18 cellular contexts compared by ENCODE assay signal in genomic region chr7:149478754-149479153, GRCh38. TPM values are rescaled to one million over a fixed set of nuclear protein-coding genes. Genes with fewer than 3 reads are reported as not detected.
DNase-seq lines count a peak whose midpoint lies in the region; ATAC-seq, FAIRE-seq and TF ChIP-seq lines count a peak whose summit lies in the region.
"Had no signal": no experiment of that assay in that cellular context is flagged by ENCODE, and none has a peak within 500 bp of the region (broad histone marks: within the 10 kb centered on the region; RNA-seq: fewer than 3 reads in every experiment).

No MANE protein-coding gene starts in this region.

- intact Hi-C loops in HepG2 (cut with micrococcal nuclease; ENCODE audit: unreplicated experiment) (no loop called here), right lobe of liver (cut with DNase I) (no loop called here), mammary epithelial cell (cut with micrococcal nuclease) (no loop called here)
- intact Hi-C loops in activated T-helper 2 cell treated with anti-CD3 and anti-CD28 coated beads, Interferon-gamma antibody, Interleukin-2, Interleukin-4, amounts not matched to agents 10 μg/mL and 5 μg/mL and 100 μg/mL, durations not matched to agents 14 hours and 24 hours and 36 hours (cut with micrococcal nuclease), result no loop called here

- ATAC-seq in HepG2 (no peak), right lobe of liver (no peak), GM18861 (IDR thresholded peaks at IDR 0.05; ENCODE audit: unreplicated experiment) (no peak)
- ATAC-seq: A549 had no signal

- TF ChIP-seq CTCF in HepG2 (CRISPR knock-in tag; IDR thresholded peaks at IDR 0.05) (no peak), right lobe of liver (IDR thresholded peaks at IDR 0.05) (no peak), endodermal cell (conservative IDR thresholded peaks at IDR 0.05) (no peak), mammary epithelial cell (conservative IDR thresholded peaks at IDR 0.05 in 1 of 2, IDR thresholded peaks at IDR 0.05 in 1 of 2; ENCODE audit: extremely low read depth in 1 of 2, insufficient read depth in 1 of 2, low read depth in 1 of 2, low read length in 2 of 2) (no peak)

- H3K27me3 ChIP-seq in HepG2 (ENCODE audit: control insufficient read depth in 1 of 2, insufficient read depth in 2 of 2, low read length in 2 of 2) (no peaks in the 10 kb centered on the region), right lobe of liver (no peaks in the 10 kb centered on the region), endodermal cell (ENCODE audit: control insufficient read depth, insufficient read depth, low read length, poor library complexity, severe bottlenecking) (no peaks in the 10 kb centered on the region), mammary epithelial cell (ENCODE audit: insufficient read depth, low read length) (no peaks in the 10 kb centered on the region)
- H3K27me3 ChIP-seq: BE2C had no signal

- no peaks in the 10 kb centered on the region for H3K4me1 ChIP-seq in HepG2 (ENCODE audit: insufficient read depth, low read length)
- H3K4me1 ChIP-seq in right lobe of liver, result no peaks in the 10 kb centered on the region
- no peaks in the 10 kb centered on the region for H3K4me1 ChIP-seq in endodermal cell (ENCODE audit: control insufficient read depth, insufficient read depth, low read length)
- no peaks in the 10 kb centered on the region for H3K4me1 ChIP-seq in mammary epithelial cell (ENCODE audit: insufficient read depth, low read length)
- H3K4me1 ChIP-seq: A549, BE2C had no signal

- H3K4me2 ChIP-seq in HepG2 (ENCODE audit: low read depth, low read length) (no peak overlapping the region), mammary epithelial cell (ENCODE audit: insufficient read depth, low read depth, low read length) (no peak overlapping the region)
- H3K4me2 ChIP-seq: A549 had no signal

- H2AFZ ChIP-seq in HepG2 (ENCODE audit: low read length) (no peak overlapping the region), mammary epithelial cell (ENCODE audit: low read depth, low read length) (no peak overlapping the region)

- no peak for TF ChIP-seq RAD21 in HepG2 (CRISPR knock-in tag; IDR thresholded peaks at IDR 0.05)

- H3K79me2 ChIP-seq in HepG2 (ENCODE audit: insufficient read depth, low read length) (no peaks in the 10 kb centered on the region), mammary epithelial cell (ENCODE audit: insufficient read depth, low read length) (peaks cover 29% of the 10 kb centered on the region)

- BruUV-seq in HepG2 (replicated peaks; lab: Mats Ljungman, UMichigan) (no TSS peak), mammary epithelial cell (replicated peaks; lab: Mats Ljungman, UMichigan) (no TSS peak)

- CTCF ChIA-PET in HepG2 (lab: Yijun Ruan, JAX; ENCODE audit: low intra/inter-chr PET ratio, low total read pairs), result no interaction called here
- CTCF ChIA-PET in mammary epithelial cell (lab: Charles Lee; ENCODE audit: low non-redundant PET), result no interaction called here

- FAIRE-seq in HepG2 (lab: Jason Lieb, UNC), result no peak
- FAIRE-seq: A549, D721Med, G401.6, GM12891 had no signal

- POLR2A ChIA-PET in HepG2 (lab: Yijun Ruan, JAX), result no interaction called here

- H3K9me3 ChIP-seq in HepG2 (ENCODE audit: low read length), result no peaks in the 10 kb centered on the region; the same call in 1 of the 2 replicates
- H3K9me3 ChIP-seq in right lobe of liver, result no peaks in the 10 kb centered on the region
- H3K9me3 ChIP-seq in endodermal cell (ENCODE audit: control insufficient read depth, low read length), result peaks cover 32% of the 10 kb centered on the region
- no peaks in the 10 kb centered on the region for H3K9me3 ChIP-seq in mammary epithelial cell (replicated peaks; ENCODE audit: insufficient read depth, low read length)
- H3K9me3 ChIP-seq: BE2C had no signal

- H3K36me3 ChIP-seq in HepG2 (replicated peaks in 1 of 2; ENCODE audit: control insufficient read depth in 1 of 2, insufficient read depth in 2 of 2, low read length in 2 of 2) (peaks cover 6 to 42% of the 10 kb centered on the region in 2 experiments), right lobe of liver (peaks cover 0 to 62% (median 19%) of the 10 kb centered on the region in 4 donors), endodermal cell (ENCODE audit: control insufficient read depth, insufficient read depth, low read length) (peaks cover 72% of the 10 kb centered on the region), mammary epithelial cell (ENCODE audit: insufficient read depth, low read length) (peaks cover 15% of the 10 kb centered on the region)

- peaks cover 12% of the 10 kb centered on the region for H3K9me3 Mint-ChIP-seq in activated T-helper 2 cell treated with anti-CD3 and anti-CD28 coated beads, Interferon-gamma antibody, Interleukin-2, Interleukin-4, amounts not matched to agents 10 μg/mL and 5 μg/mL and 100 μg/mL, durations not matched to agents 14 hours and 24 hours and 36 hours
- H3K9me3 Mint-ChIP-seq in endodermal cell, result peaks cover 27% of the 10 kb centered on the region

- no peak overlapping the region for H3K27ac ChIP-seq in HepG2 (ENCODE audit: extremely low read length, insufficient read depth, low read length)
- H3K27ac ChIP-seq in right lobe of liver, result no peak overlapping the region
- no peak overlapping the region for H3K27ac ChIP-seq in endodermal cell (ENCODE audit: low read depth, low read length)
- no peak overlapping the region for H3K27ac ChIP-seq in mammary epithelial cell (ENCODE audit: insufficient read depth, low read depth, low read length)
- H3K27ac ChIP-seq: A549, C4-2B had no signal

- H4K20me1 ChIP-seq in HepG2 (ENCODE audit: insufficient read depth, low read length) (no peaks in the 10 kb centered on the region), mammary epithelial cell (ENCODE audit: insufficient read depth, low read length) (peaks cover 3% of the 10 kb centered on the region)

- no peak for TF ChIP-seq EP300 in HepG2 (IDR thresholded peaks at IDR 0.05; ENCODE audit: low read depth in 2 of 2, low read length in 2 of 2)
- no peak for TF ChIP-seq EP300 in HepG2 (CRISPR knock-in tag; IDR thresholded peaks at IDR 0.05; ENCODE audit: borderline replicate concordance)

- in situ Hi-C loops in HepG2 (cut with HindIII; ENCODE audit: extremely low pct_ligation_motif_present, low pct_unique_long_range_greater_than_20kb) (no loop called here), mammary epithelial cell (cut with MboI; ENCODE audit: low sequenced_read_pairs in 2 of 2) (no loop called here)

- H3K4me1 Mint-ChIP-seq in activated T-helper 2 cell treated with anti-CD3 and anti-CD28 coated beads, Interferon-gamma antibody, Interleukin-2, Interleukin-4, amounts not matched to agents 10 μg/mL and 5 μg/mL and 100 μg/mL, durations not matched to agents 14 hours and 24 hours and 36 hours (ENCODE audit: low read depth), result no peaks in the 10 kb centered on the region
- H3K4me1 Mint-ChIP-seq in endodermal cell, result peaks cover 7% of the 10 kb centered on the region

- DNase-seq in HepG2 (ENCODE audit: low spot score) (no peak), right lobe of liver (no peak), endodermal cell (no peak), mammary epithelial cell (no peak)
- no peak for DNase-seq in activated T-helper 2 cell treated with anti-CD3 and anti-CD28 coated beads, Interferon-gamma antibody, Interleukin-2, Interleukin-4, amounts not matched to agents 10 μg/mL and 5 μg/mL and 100 μg/mL, durations not matched to agents 14 hours and 24 hours and 36 hours (ENCODE audit: low spot score)
- DNase-seq: BE2C; CD4-positive, alpha-beta memory T cell; DMS153; DMS79 treated with DMSO at 0.1 percent for 48 hours; EL; HCEC 1CT had no signal

- H3K27ac Mint-ChIP-seq in activated T-helper 2 cell treated with anti-CD3 and anti-CD28 coated beads, Interferon-gamma antibody, Interleukin-2, Interleukin-4, amounts not matched to agents 10 μg/mL and 5 μg/mL and 100 μg/mL, durations not matched to agents 14 hours and 24 hours and 36 hours, result peak overlapping the region; percentile 5
- H3K27ac Mint-ChIP-seq in endodermal cell, result no peak overlapping the region

- H3K27me3 Mint-ChIP-seq in activated T-helper 2 cell treated with anti-CD3 and anti-CD28 coated beads, Interferon-gamma antibody, Interleukin-2, Interleukin-4, amounts not matched to agents 10 μg/mL and 5 μg/mL and 100 μg/mL, durations not matched to agents 14 hours and 24 hours and 36 hours (ENCODE audit: low read depth), result no peaks in the 10 kb centered on the region
- H3K27me3 Mint-ChIP-seq in endodermal cell (ENCODE audit: insufficient read depth), result no peaks in the 10 kb centered on the region
- H3K27me3 Mint-ChIP-seq: CD4-positive, alpha-beta memory T cell; IgD-negative memory B cell had no signal

- peaks cover 67% of the 10 kb centered on the region for H3K36me3 Mint-ChIP-seq in activated T-helper 2 cell treated with anti-CD3 and anti-CD28 coated beads, Interferon-gamma antibody, Interleukin-2, Interleukin-4, amounts not matched to agents 10 μg/mL and 5 μg/mL and 100 μg/mL, durations not matched to agents 14 hours and 24 hours and 36 hours (ENCODE audit: low read depth)
- peaks cover 75% of the 10 kb centered on the region for H3K36me3 Mint-ChIP-seq in endodermal cell (ENCODE audit: low read depth)

- dilution Hi-C loops in mammary epithelial cell (cut with HindIII; ENCODE audit: low sequenced_read_pairs), result no loop called here

- no peak for TF ChIP-seq POLR2A in HepG2 (IDR thresholded peaks at IDR 0.05; ENCODE audit: insufficient read depth in 1 of 2, low read depth in 2 of 2, low read length in 2 of 2)
- TF ChIP-seq POLR2A in right lobe of liver (IDR thresholded peaks at IDR 0.05), result no peak

- 95% methylated on average over 1 of the region's 1 CpG for WGBS in HepG2 (ENCODE audit: low lambda C conversion rate)
- 82% methylated on average over 1 of the region's 1 CpG for WGBS in right lobe of liver (ENCODE audit: insufficient coverage, low coverage, low lambda C conversion rate, missing lambda C conversion rate)
- WGBS in endodermal cell (ENCODE audit: insufficient coverage in 1 of 2, insufficient read length in 1 of 2), 2 experiments, result 95 to 100% methylated on average over 1 of the region's 1 CpG
- WGBS in mammary epithelial cell (ENCODE audit: low coverage, missing lambda C conversion rate), result 100% methylated on average over 1 of the region's 1 CpG

- H3K4me3 ChIP-seq in HepG2 (replicated peaks in 1 of 3; ENCODE audit: insufficient read depth in 1 of 3, low read depth in 2 of 3, low read length in 3 of 3), result no peak overlapping the region
- no peak overlapping the region for H3K4me3 ChIP-seq in right lobe of liver
- H3K4me3 ChIP-seq in endodermal cell (ENCODE audit: low read length), result peak overlapping the region; percentile 44
- no peak overlapping the region for H3K4me3 ChIP-seq in mammary epithelial cell (replicated peaks in 1 of 3; ENCODE audit: insufficient read depth in 1 of 3, low read depth in 2 of 3, low read length in 3 of 3)
- H3K4me3 ChIP-seq: A549 had no signal

- H3K9ac ChIP-seq in HepG2 (ENCODE audit: insufficient read depth, low read depth, low read length), result no peak overlapping the region
- H3K9ac ChIP-seq in endodermal cell (ENCODE audit: extremely low read depth, low read length, poor library complexity, severe bottlenecking), result no peak overlapping the region
- no peak overlapping the region for H3K9ac ChIP-seq in mammary epithelial cell (ENCODE audit: insufficient read depth, low read length)

- H3K4me3 Mint-ChIP-seq in activated T-helper 2 cell treated with anti-CD3 and anti-CD28 coated beads, Interferon-gamma antibody, Interleukin-2, Interleukin-4, amounts not matched to agents 10 μg/mL and 5 μg/mL and 100 μg/mL, durations not matched to agents 14 hours and 24 hours and 36 hours (ENCODE audit: low read depth), result no peak overlapping the region
- H3K4me3 Mint-ChIP-seq in endodermal cell, result no peak overlapping the region
- H3K4me3 Mint-ChIP-seq: CD4-positive, alpha-beta memory T cell had no signal

RNA-seq across cellular contexts. Expression of gene ZNF777, which starts 17.9 kb away (rescaled TPM):
- total RNA-seq in HepG2 (2016; rRNA removed; fragmentation: Illumina TruSeq; extraction: Trizol), result 4.4 and 6.0 TPM in 2 replicates
- total RNA-seq in HepG2 (2016; cell fraction: cytosol; rRNA removed; fragmentation: Illumina TruSeq; extraction: Trizol; ENCODE audit: low read depth), result 1.1 and 1.2 TPM in 2 replicates
- total RNA-seq in HepG2 (2016; cell fraction: insoluble cytoplasmic fraction; rRNA removed; fragmentation: Illumina TruSeq; extraction: Trizol), result 3.5 and 5.9 TPM in 2 replicates
- 4.0 and 4.1 TPM in 2 replicates for total RNA-seq in HepG2 (2016; cell fraction: membrane; rRNA removed; fragmentation: Illumina TruSeq; extraction: Trizol)
- 3.7 and 3.9 TPM in 2 replicates for total RNA-seq in HepG2 (2016; cell fraction: nucleus; rRNA removed; fragmentation: Illumina TruSeq; extraction: Trizol)
- polyA plus RNA-seq in HepG2 (2011; rRNA removed), result 3.8 and 4.8 TPM in 2 replicates
- 3.9 and 5.3 TPM in 2 replicates for polyA plus RNA-seq in HepG2 (2011; cell fraction: cytosol; rRNA removed)
- 3.7 and 3.8 TPM in 2 replicates for polyA plus RNA-seq in HepG2 (2011; cell fraction: nucleus; rRNA removed)
- polyA plus RNA-seq in HepG2 (2012), result 3.7 and 4.3 TPM in 2 replicates
- 0.96 and 1.2 TPM in 2 replicates for polyA plus RNA-seq in HepG2 (2016; cell fraction: cytosol; fragmentation: Illumina TruSeq; extraction: Trizol; ENCODE audit: low read depth)
- 7.4 and 9.5 TPM in 2 replicates for polyA plus RNA-seq in HepG2 (2016; cell fraction: insoluble cytoplasmic fraction; fragmentation: Illumina TruSeq; extraction: Trizol; ENCODE audit: low read depth)
- 3.4 and 3.5 TPM in 2 replicates for polyA plus RNA-seq in HepG2 (2016; cell fraction: membrane; fragmentation: Illumina TruSeq; extraction: Trizol; ENCODE audit: low read depth)
- 7.3 and 8.5 TPM in 2 replicates for polyA plus RNA-seq in HepG2 (2016; cell fraction: nucleus; fragmentation: Illumina TruSeq; extraction: Trizol; ENCODE audit: insufficient read depth, low read depth)
- polyA minus RNA-seq in HepG2 (2011; rRNA and poly(A)+ RNA removed; ENCODE audit: low replicate concordance), result 5.7 and 8.2 TPM in 2 replicates
- 5.0 and 5.4 TPM in 2 replicates for polyA minus RNA-seq in HepG2 (2011; cell fraction: cytosol; rRNA and poly(A)+ RNA removed)
- polyA minus RNA-seq in HepG2 (2011; cell fraction: nucleus; rRNA and poly(A)+ RNA removed), result 3.2 and 3.7 TPM in 2 replicates
- total RNA-seq in right lobe of liver, result 1 to 10 TPM; 5.3 to 7.0 (median 5.4) TPM
- total RNA-seq in activated T-helper 2 cell treated with anti-CD3 and anti-CD28 coated beads, Interferon-gamma antibody, Interleukin-2, Interleukin-4, amounts not matched to agents 10 μg/mL and 5 μg/mL and 100 μg/mL, durations not matched to agents 14 hours and 24 hours and 36 hours, result 16.6 TPM in 2 replicates
- total RNA-seq in endodermal cell, result 10 to 100 TPM in 1 of 2 donors, 1 to 10 TPM in 1; 9.7 to 11.1 TPM
- polyA plus RNA-seq in endodermal cell (2013, experiment 1 of 2), result 14.3 TPM
- polyA plus RNA-seq in endodermal cell (2013, experiment 2 of 2), result 13.7 TPM
- total RNA-seq in mammary epithelial cell, result 10 to 100 TPM in 1 of 2 donors, 1 to 10 TPM in 1; 9.2 to 20.0 TPM
- 8.4 TPM for polyA plus RNA-seq in mammary epithelial cell
- 1.4 TPM for polyA minus RNA-seq in mammary epithelial cell

RNA-seq across cellular contexts. Expression of gene ZNF746, which starts 18.9 kb away (rescaled TPM):
- total RNA-seq in HepG2 (2016; rRNA removed; fragmentation: Illumina TruSeq; extraction: Trizol) (8.0 and 8.1 TPM in 2 replicates), right lobe of liver (10 to 100 TPM in 3 of 6 experiments, 1 to 10 TPM in 3; 7.9 to 15.8 (median 10.4) TPM), endodermal cell (10 to 100 TPM; 20.1 to 22.3 TPM), mammary epithelial cell (10 to 100 TPM; 22.1 to 34.3 TPM)
- 1.4 and 1.5 TPM in 2 replicates for total RNA-seq in HepG2 (2016; cell fraction: cytosol; rRNA removed; fragmentation: Illumina TruSeq; extraction: Trizol; ENCODE audit: low read depth)
- 6.1 and 8.8 TPM in 2 replicates for total RNA-seq in HepG2 (2016; cell fraction: insoluble cytoplasmic fraction; rRNA removed; fragmentation: Illumina TruSeq; extraction: Trizol)
- total RNA-seq in HepG2 (2016; cell fraction: membrane; rRNA removed; fragmentation: Illumina TruSeq; extraction: Trizol), result 4.5 and 5.4 TPM in 2 replicates
- 6.8 and 7.9 TPM in 2 replicates for total RNA-seq in HepG2 (2016; cell fraction: nucleus; rRNA removed; fragmentation: Illumina TruSeq; extraction: Trizol)
- polyA plus RNA-seq in HepG2 (2011; rRNA removed) (3.8 and 4.1 TPM in 2 replicates), mammary epithelial cell (9.4 TPM)
- polyA plus RNA-seq in HepG2 (2011; cell fraction: cytosol; rRNA removed), result 2.1 and 2.5 TPM in 2 replicates
- polyA plus RNA-seq in HepG2 (2011; cell fraction: nucleus; rRNA removed), result 12.0 and 13.8 TPM in 2 replicates
- 3.9 and 4.3 TPM in 2 replicates for polyA plus RNA-seq in HepG2 (2012)
- 0.61 and 0.66 TPM in 2 replicates for polyA plus RNA-seq in HepG2 (2016; cell fraction: cytosol; fragmentation: Illumina TruSeq; extraction: Trizol; ENCODE audit: low read depth)
- 4.8 and 8.0 TPM in 2 replicates for polyA plus RNA-seq in HepG2 (2016; cell fraction: insoluble cytoplasmic fraction; fragmentation: Illumina TruSeq; extraction: Trizol; ENCODE audit: low read depth)
- polyA plus RNA-seq in HepG2 (2016; cell fraction: membrane; fragmentation: Illumina TruSeq; extraction: Trizol; ENCODE audit: low read depth), result 1.5 and 1.8 TPM in 2 replicates
- polyA plus RNA-seq in HepG2 (2016; cell fraction: nucleus; fragmentation: Illumina TruSeq; extraction: Trizol; ENCODE audit: insufficient read depth, low read depth), result 15.0 and 16.0 TPM in 2 replicates
- polyA minus RNA-seq in HepG2 (2011; rRNA and poly(A)+ RNA removed; ENCODE audit: low replicate concordance), result 11.2 and 15.4 TPM in 2 replicates
- polyA minus RNA-seq in HepG2 (2011; cell fraction: cytosol; rRNA and poly(A)+ RNA removed), result 4.7 and 5.1 TPM in 2 replicates
- 10.4 and 12.0 TPM in 2 replicates for polyA minus RNA-seq in HepG2 (2011; cell fraction: nucleus; rRNA and poly(A)+ RNA removed)
- 23.7 and 26.4 TPM in 2 replicates for total RNA-seq in activated T-helper 2 cell treated with anti-CD3 and anti-CD28 coated beads, Interferon-gamma antibody, Interleukin-2, Interleukin-4, amounts not matched to agents 10 μg/mL and 5 μg/mL and 100 μg/mL, durations not matched to agents 14 hours and 24 hours and 36 hours
- polyA plus RNA-seq in endodermal cell (2013, experiment 1 of 2), result 12.6 TPM
- 13.3 TPM for polyA plus RNA-seq in endodermal cell (2013, experiment 2 of 2)
- 22.3 TPM for polyA minus RNA-seq in mammary epithelial cell
